ENCODE assay signal across 14 cellular contexts in the genomic region with DNA sequence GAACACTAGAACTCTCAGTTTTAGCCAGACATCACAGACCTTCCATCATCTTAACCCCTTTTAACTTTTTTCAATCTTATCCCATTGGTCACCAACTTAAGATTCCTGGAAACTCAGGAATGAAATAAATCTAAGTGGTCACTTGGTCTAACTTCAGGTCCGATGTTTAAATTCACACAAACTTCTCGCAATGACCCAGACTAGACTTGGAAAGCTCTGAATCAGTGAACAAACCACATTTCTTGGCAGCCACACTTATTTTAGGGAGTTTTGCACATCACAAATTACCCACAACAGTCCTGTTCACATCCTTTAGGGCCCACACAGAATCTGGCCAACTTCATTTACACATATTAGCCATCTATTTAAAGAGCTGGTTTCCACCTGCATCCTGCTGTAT.
"Had no signal": no experiment of that assay in that cellular context is flagged by ENCODE, and none has a peak within 500 bp of the region (broad histone marks: within the 10 kb centered on the region; RNA-seq: fewer than 3 reads in every experiment).

No MANE protein-coding gene starts in this region.

- H3K27ac Mint-ChIP-seq: activated CD4-positive, alpha-beta T cell treated with anti-CD3 and anti-CD28 coated beads, Interleukin-2, amount 10 ng/mL, durations not matched to agents 24 days and 14 days; activated naive CD4-positive, alpha-beta T cell treated with anti-CD3 and anti-CD28 coated beads for 36 hours; activated T-helper 17 cell treated with anti-CD3 and anti-CD28 coated beads, Interleukin-2, amount 50 U/mL, for 72 hours had no signal

- DNase-seq: activated CD4-positive, alpha-beta T cell treated with anti-CD3 and anti-CD28 coated beads, Interleukin-2, amount 10 ng/mL, durations not matched to agents 24 days and 14 days; activated CD8-positive, alpha-beta memory T cell treated with anti-CD3 and anti-CD28 coated beads for 24 hours; activated naive CD4-positive, alpha-beta T cell treated with anti-CD3 and anti-CD28 coated beads for 36 hours; hippocampal formation; left ventricle myocardium superior; mesendoderm; pancreas; retina; SK-N-SH; T-helper 1 cell; transverse colon had no signal

- H3K9me3 Mint-ChIP-seq: activated CD4-positive, alpha-beta T cell treated with anti-CD3 and anti-CD28 coated beads, Interleukin-2, amount 10 ng/mL, durations not matched to agents 24 days and 14 days had no signal

- H3K27me3 Mint-ChIP-seq: activated CD4-positive, alpha-beta T cell treated with anti-CD3 and anti-CD28 coated beads, Interleukin-2, amount 10 ng/mL, durations not matched to agents 24 days and 14 days; activated T-helper 17 cell treated with anti-CD3 and anti-CD28 coated beads, Interleukin-2, amount 50 U/mL, for 72 hours had no signal

- H3K4me3 Mint-ChIP-seq: activated CD4-positive, alpha-beta T cell treated with anti-CD3 and anti-CD28 coated beads, Interleukin-2, amount 10 ng/mL, durations not matched to agents 24 days and 14 days; activated naive CD4-positive, alpha-beta T cell treated with anti-CD3 and anti-CD28 coated beads for 36 hours; activated T-helper 17 cell treated with anti-CD3 and anti-CD28 coated beads, Interleukin-2, amount 50 U/mL, for 72 hours; neural crest cell had no signal

- H3K4me1 Mint-ChIP-seq: activated CD4-positive, alpha-beta T cell treated with anti-CD3 and anti-CD28 coated beads, Interleukin-2, amount 10 ng/mL, durations not matched to agents 24 days and 14 days; activated T-helper 17 cell treated with anti-CD3 and anti-CD28 coated beads, Interleukin-2, amount 50 U/mL, for 72 hours had no signal

- H3K4me3 ChIP-seq: pancreas, skin epidermis, transverse colon had no signal

- ATAC-seq: activated T-helper 17 cell treated with anti-CD3 and anti-CD28 coated beads, Interleukin-2, amount 50 U/mL, for 72 hours; left ventricle myocardium superior; pancreas had no signal
